28 cellular contexts compared by ENCODE assay signal in the genomic region with DNA sequence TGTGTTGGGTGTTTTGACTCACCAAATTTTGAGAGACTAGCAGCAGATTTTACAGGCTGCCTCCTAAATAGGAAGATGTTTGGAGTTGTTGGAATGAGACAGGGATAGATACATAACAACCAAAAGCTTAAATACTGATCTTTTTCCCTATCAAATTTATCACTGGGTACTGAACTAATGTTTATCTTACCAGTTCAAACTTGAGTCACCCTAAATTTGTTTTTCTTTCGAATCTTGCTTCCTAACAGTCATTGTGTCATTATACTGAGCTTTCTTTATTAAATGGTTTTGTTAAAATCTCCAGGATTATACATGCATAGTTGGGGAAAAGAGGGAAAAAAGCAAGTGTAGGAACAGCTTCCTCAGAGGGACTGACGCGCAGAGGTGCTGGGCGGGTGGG.
DNase-seq lines count a peak whose midpoint lies in the region; ATAC-seq and TF ChIP-seq lines count a peak whose summit lies in the region.
"Had no signal": no experiment of that assay in that cellular context is flagged by ENCODE, and none has a peak within 500 bp of the region (broad histone marks: within the 10 kb centered on the region; RNA-seq: fewer than 3 reads in every experiment).

No MANE protein-coding gene starts in this region.

- no peak overlapping the region for H3K9ac ChIP-seq in BLaER1 treated with 17β-estradiol and CSF1 and Interleukin-3, amounts not matched to agents 10 nM and 100 nM

- H3K36me3 ChIP-seq in BLaER1 treated with 17β-estradiol and CSF1 and Interleukin-3, amounts not matched to agents 10 nM and 100 nM = peaks cover 0 to 9% (median 4%) of the 10 kb centered on the region in 11 experiments; a peak in 7 of 22 replicates
- no peaks in the 10 kb centered on the region for H3K36me3 ChIP-seq in brain microvascular endothelial cell (replicated peaks)
- H3K36me3 ChIP-seq: ascending aorta, MG63, SJCRH30, thyroid gland had no signal

- H3K9me3 Mint-ChIP-seq in osteocyte (ENCODE audit: unreplicated experiment) = no peaks in the 10 kb centered on the region
- H3K9me3 Mint-ChIP-seq: activated CD8-positive, alpha-beta T cell treated with anti-CD3 and anti-CD28 coated beads for 36 hours; activated T-helper 2 cell treated with anti-CD3 and anti-CD28 coated beads, Interferon-gamma antibody, Interleukin-2, Interleukin-4, amounts not matched to agents 10 μg/mL and 5 μg/mL and 100 μg/mL, durations not matched to agents 14 hours and 24 hours and 36 hours; central memory CD8-positive, alpha-beta T cell; natural killer cell; stimulated activated naive CD8-positive, alpha-beta T cell treated with anti-CD3 and anti-CD28 coated beads, Interleukin-15, Interleukin-2, amounts not matched to agents 100 ng/mL and 50 ng/mL, for 24 hours had no signal

- H3K27me3 ChIP-seq in BLaER1 treated with 17β-estradiol and CSF1 and Interleukin-3, amounts not matched to agents 10 nM and 100 nM = no peaks in the 10 kb centered on the region
- no peaks in the 10 kb centered on the region for H3K27me3 ChIP-seq in brain microvascular endothelial cell (replicated peaks)
- H3K27me3 ChIP-seq: ascending aorta, dorsolateral prefrontal cortex, MG63, SJCRH30, thyroid gland had no signal

- DNase-seq in M059J (ENCODE audit: low read depth) = peak; percentile 26
- no peak for DNase-seq in brain microvascular endothelial cell
- no peak for DNase-seq in osteocyte (ENCODE audit: extremely low spot score, unreplicated experiment)
- DNase-seq in hippocampal formation (lab: John Stamatoyannopoulos, UW) = no peak
- no peak for DNase-seq in NCI-H128 (lab: John Stamatoyannopoulos, UW; ENCODE audit: unreplicated experiment)
- DNase-seq in activated effector memory CD4-positive, alpha-beta T cell treated with anti-CD3 and anti-CD28 coated beads, Interleukin-2, amount 50 U/mL, for 16 hours = no peak
- DNase-seq: activated CD4-positive, alpha-beta T cell treated with anti-CD3 and anti-CD28 coated beads for 1 hour; activated CD8-positive, alpha-beta T cell treated with anti-CD3 and anti-CD28 coated beads for 36 hours; C1 segment of cervical spinal cord; COR-L47; DND-41; dorsolateral prefrontal cortex; MG63; natural killer cell; NCI-H1417 treated with DMSO at 0.1 percent for 48 hours; NCI-H2081; NCI-H2227 treated with DMSO at 0.1 percent for 48 hours; occipital lobe; SJCRH30; T-helper 1 cell; thyroid gland had no signal

- H3K4me2 ChIP-seq in BLaER1 treated with 17β-estradiol and CSF1 and Interleukin-3, amounts not matched to agents 10 nM and 100 nM = peak overlapping the region; percentile 39 to 90 (median 74); a peak in 21 of 22 replicates

- H3K9me3 ChIP-seq in BLaER1 treated with 17β-estradiol and CSF1 and Interleukin-3, amounts not matched to agents 10 nM and 100 nM (replicated peaks in 1 of 11) = peaks cover 5 to 36% (median 21%) of the 10 kb centered on the region in 11 experiments; a peak in 18 of 22 replicates
- H3K9me3 ChIP-seq: ascending aorta, MG63, SJCRH30, thyroid gland had no signal

- no peak for ATAC-seq in GM21786 (IDR thresholded peaks at IDR 0.05; ENCODE audit: unreplicated experiment)
- ATAC-seq: activated CD8-positive, alpha-beta T cell treated with anti-CD3 and anti-CD28 coated beads for 36 hours; activated naive CD4-positive, alpha-beta T cell treated with anti-CD3 and anti-CD28 coated beads, Interleukin-2, amount 50 U/mL, for 72 hours; natural killer cell had no signal

- H3K4me3 Mint-ChIP-seq in osteocyte (ENCODE audit: unreplicated experiment) = no peak overlapping the region
- H3K4me3 Mint-ChIP-seq: activated CD8-positive, alpha-beta T cell treated with anti-CD3 and anti-CD28 coated beads for 36 hours; central memory CD8-positive, alpha-beta T cell; natural killer cell; stimulated activated naive CD8-positive, alpha-beta T cell treated with anti-CD3 and anti-CD28 coated beads, Interleukin-15, Interleukin-2, amounts not matched to agents 100 ng/mL and 50 ng/mL, for 24 hours had no signal

- no peaks in the 10 kb centered on the region for H3K36me3 Mint-ChIP-seq in osteocyte (ENCODE audit: unreplicated experiment)
- H3K36me3 Mint-ChIP-seq: activated naive CD4-positive, alpha-beta T cell treated with anti-CD3 and anti-CD28 coated beads, Interleukin-2, amount 50 U/mL, for 72 hours; natural killer cell had no signal

- H3K27me3 Mint-ChIP-seq in osteocyte (ENCODE audit: unreplicated experiment) = no peaks in the 10 kb centered on the region
- H3K27me3 Mint-ChIP-seq: activated CD8-positive, alpha-beta T cell treated with anti-CD3 and anti-CD28 coated beads for 36 hours; central memory CD8-positive, alpha-beta T cell; stimulated activated naive CD8-positive, alpha-beta T cell treated with anti-CD3 and anti-CD28 coated beads, Interleukin-15, Interleukin-2, amounts not matched to agents 100 ng/mL and 50 ng/mL, for 24 hours had no signal

- TF ChIP-seq CTCF in brain microvascular endothelial cell (IDR thresholded peaks at IDR 0.05; ENCODE audit: low read depth, low read length, missing control alignments) (no peak), osteocyte (IDR thresholded peaks at IDR 0.05) (no peak)

- H3K4me1 ChIP-seq in BLaER1 treated with 17β-estradiol and CSF1 and Interleukin-3, amounts not matched to agents 10 nM and 100 nM = peaks cover 30 to 72% (median 58%) of the 10 kb centered on the region in 10 experiments
- H3K4me1 ChIP-seq: ascending aorta, thyroid gland had no signal

- in situ Hi-C loops in brain microvascular endothelial cell (cut with HindIII; ENCODE audit: low pct_ligation_motif_present, low sequenced_read_pairs) = no loop called here

- H4K20me1 ChIP-seq in BLaER1 treated with 17β-estradiol and CSF1 and Interleukin-3, amounts not matched to agents 10 nM and 100 nM = peaks cover 0 to 20% (median 0%) of the 10 kb centered on the region in 11 experiments; a peak in 2 of 22 replicates

- peaks cover 37% of the 10 kb centered on the region for H3K4me1 Mint-ChIP-seq in osteocyte (ENCODE audit: unreplicated experiment)

- H3K4me3 ChIP-seq in BLaER1 treated with 17β-estradiol and CSF1 and Interleukin-3, amounts not matched to agents 10 nM and 100 nM = no peak overlapping the region
- H3K4me3 ChIP-seq in brain microvascular endothelial cell (ENCODE audit: low read depth, low read length) = no peak overlapping the region
- H3K4me3 ChIP-seq: ascending aorta, dorsolateral prefrontal cortex, MG63, SJCRH30, thyroid gland had no signal

- H3K27ac ChIP-seq in BLaER1 treated with 17β-estradiol and CSF1 and Interleukin-3, amounts not matched to agents 10 nM and 100 nM = peak overlapping the region in 6 of 11 experiments; percentile 55 to 82 (median 70); a peak in 9 of 22 replicates
- peak overlapping the region; percentile 56 for H3K27ac ChIP-seq in brain microvascular endothelial cell
- H3K27ac ChIP-seq: ascending aorta, dorsolateral prefrontal cortex, SJCRH30, thyroid gland had no signal

- H3K27ac Mint-ChIP-seq in osteocyte (ENCODE audit: unreplicated experiment) = peak overlapping the region; percentile 53
- H3K27ac Mint-ChIP-seq: activated CD8-positive, alpha-beta T cell treated with anti-CD3 and anti-CD28 coated beads for 36 hours; activated naive CD4-positive, alpha-beta T cell treated with anti-CD3 and anti-CD28 coated beads, Interleukin-2, amount 50 U/mL, for 72 hours; activated T-helper 2 cell treated with anti-CD3 and anti-CD28 coated beads, Interferon-gamma antibody, Interleukin-2, Interleukin-4, amounts not matched to agents 10 μg/mL and 5 μg/mL and 100 μg/mL, durations not matched to agents 14 hours and 24 hours and 36 hours; natural killer cell; stimulated activated naive CD8-positive, alpha-beta T cell treated with anti-CD3 and anti-CD28 coated beads, Interleukin-15, Interleukin-2, amounts not matched to agents 100 ng/mL and 50 ng/mL, for 24 hours had no signal
